ENCODE assay signal across 1 cellular context in genomic region chr4:182141623-182142022, GRCh38.
TF ChIP-seq lines count a peak whose summit lies in the region.

No MANE protein-coding gene starts in this region.

TF ChIP-seq in WTC11, 78 proteins besides CTCF, POLR2A, EP300 and RAD21 (continued from another document):
- TF ChIP-seq, protein P1, sequence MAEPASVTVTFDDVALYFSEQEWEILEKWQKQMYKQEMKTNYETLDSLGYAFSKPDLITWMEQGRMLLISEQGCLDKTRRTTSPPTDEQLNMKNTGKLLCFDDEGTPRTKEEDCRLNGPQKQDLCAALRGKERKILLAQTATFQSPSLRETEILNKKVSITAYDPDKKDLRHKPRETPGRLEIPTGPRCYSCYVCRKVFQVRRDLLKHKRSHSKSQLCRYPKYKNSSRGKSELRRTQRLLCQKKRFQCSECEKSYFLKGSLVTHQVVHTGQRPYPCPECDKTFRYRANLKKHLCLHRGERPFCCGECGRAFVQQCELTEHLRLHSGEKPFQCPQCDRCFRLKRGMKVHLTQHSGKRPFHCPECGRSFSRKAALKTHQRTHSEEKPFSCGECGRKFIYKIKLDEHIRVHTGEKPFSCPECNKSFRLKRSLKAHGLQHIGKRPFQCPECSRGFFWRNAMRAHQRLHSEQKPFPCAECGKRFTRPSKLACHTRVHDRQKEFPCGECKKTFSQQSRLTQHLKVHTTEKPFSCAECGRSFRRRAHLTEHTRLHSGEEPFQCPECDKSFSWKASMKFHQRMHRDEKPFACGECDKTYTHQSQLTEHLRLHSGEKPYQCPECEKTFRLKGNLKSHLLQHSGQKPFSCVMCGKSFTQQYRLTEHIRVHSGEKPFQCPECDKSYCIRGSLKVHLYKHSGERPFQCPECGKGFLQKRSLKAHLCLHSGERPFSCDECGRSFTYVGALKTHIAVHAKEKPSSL (CRISPR knock-in tag; conservative IDR thresholded peaks at IDR 0.05), result no peak
- TF ChIP-seq KAT7 (CRISPR knock-in tag; IDR thresholded peaks at IDR 0.05; ENCODE audit: borderline replicate concordance) (no peak), ZNF219 (CRISPR knock-in tag; IDR thresholded peaks at IDR 0.05; ENCODE audit: borderline replicate concordance) (no peak), ZNF423 (CRISPR knock-in tag; IDR thresholded peaks at IDR 0.05) (no peak), ATF6 (CRISPR knock-in tag; IDR thresholded peaks at IDR 0.05) (no peak), SP1 (CRISPR knock-in tag; conservative IDR thresholded peaks at IDR 0.05) (no peak)
- TF ChIP-seq, protein P2, sequence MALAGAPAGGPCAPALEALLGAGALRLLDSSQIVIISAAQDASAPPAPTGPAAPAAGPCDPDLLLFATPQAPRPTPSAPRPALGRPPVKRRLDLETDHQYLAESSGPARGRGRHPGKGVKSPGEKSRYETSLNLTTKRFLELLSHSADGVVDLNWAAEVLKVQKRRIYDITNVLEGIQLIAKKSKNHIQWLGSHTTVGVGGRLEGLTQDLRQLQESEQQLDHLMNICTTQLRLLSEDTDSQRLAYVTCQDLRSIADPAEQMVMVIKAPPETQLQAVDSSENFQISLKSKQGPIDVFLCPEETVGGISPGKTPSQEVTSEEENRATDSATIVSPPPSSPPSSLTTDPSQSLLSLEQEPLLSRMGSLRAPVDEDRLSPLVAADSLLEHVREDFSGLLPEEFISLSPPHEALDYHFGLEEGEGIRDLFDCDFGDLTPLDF (CRISPR knock-in tag; IDR thresholded peaks at IDR 0.05), result no peak
